In the genomic region with DNA sequence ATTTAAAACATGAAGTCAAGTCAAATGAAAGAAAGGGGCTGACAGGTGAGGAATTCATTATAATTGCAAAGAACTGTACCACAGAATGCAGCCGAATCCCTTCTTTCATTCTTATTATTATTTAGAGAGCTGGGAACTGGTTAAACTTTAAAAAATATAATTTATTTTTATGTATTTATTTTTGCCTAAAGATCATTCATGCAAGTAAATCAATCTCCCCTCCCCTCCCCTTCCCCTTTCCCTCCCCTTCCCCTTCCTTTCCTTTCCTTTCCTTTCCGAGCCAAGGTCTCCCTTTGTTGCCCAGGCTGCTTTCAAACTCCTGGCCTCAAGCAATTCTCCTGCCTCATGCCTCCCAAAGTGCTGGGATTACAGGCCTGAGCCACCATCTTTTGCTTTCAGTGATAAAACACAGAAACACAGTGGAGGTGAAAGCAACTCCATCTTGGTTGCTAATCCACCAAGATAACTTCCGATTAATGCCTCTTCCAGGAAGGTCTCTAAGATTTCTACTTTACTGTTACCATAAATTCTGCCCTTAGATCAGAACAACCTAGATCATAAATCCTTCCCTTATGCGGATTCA, we compare ENCODE assay signal across 1 cellular context.
TF ChIP-seq lines count a peak whose summit lies in the region.

No MANE protein-coding gene starts in this region.

TF ChIP-seq in endothelial cell of umbilical vein, 7 proteins besides CTCF, POLR2A, EP300 and RAD21 (continued from another document):
- no peak for TF ChIP-seq EZH2 (IDR thresholded peaks at IDR 0.05; ENCODE audit: borderline replicate concordance, low read depth, low read length, severe bottlenecking)
- TF ChIP-seq GATA2 (IDR thresholded peaks at IDR 0.05; ENCODE audit: insufficient read depth, insufficient read length, low read depth, low read length), result no peak
- no peak for TF ChIP-seq FOS (IDR thresholded peaks at IDR 0.05; ENCODE audit: borderline replicate concordance, insufficient read depth, low read length)
- TF ChIP-seq, protein P1, sequence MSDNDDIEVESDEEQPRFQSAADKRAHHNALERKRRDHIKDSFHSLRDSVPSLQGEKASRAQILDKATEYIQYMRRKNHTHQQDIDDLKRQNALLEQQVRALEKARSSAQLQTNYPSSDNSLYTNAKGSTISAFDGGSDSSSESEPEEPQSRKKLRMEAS (IDR thresholded peaks at IDR 0.05; ENCODE audit: insufficient read depth, insufficient read length), result no peak
- no peak for TF ChIP-seq POLR2AphosphoS5 (IDR thresholded peaks at IDR 0.05; ENCODE audit: insufficient read depth, low read depth, low read length)
TF ChIP-seq in endothelial cell of umbilical vein: peak in this region for 0.
